Comparison of ENCODE assay signal across 18 cellular contexts in the genomic region with DNA sequence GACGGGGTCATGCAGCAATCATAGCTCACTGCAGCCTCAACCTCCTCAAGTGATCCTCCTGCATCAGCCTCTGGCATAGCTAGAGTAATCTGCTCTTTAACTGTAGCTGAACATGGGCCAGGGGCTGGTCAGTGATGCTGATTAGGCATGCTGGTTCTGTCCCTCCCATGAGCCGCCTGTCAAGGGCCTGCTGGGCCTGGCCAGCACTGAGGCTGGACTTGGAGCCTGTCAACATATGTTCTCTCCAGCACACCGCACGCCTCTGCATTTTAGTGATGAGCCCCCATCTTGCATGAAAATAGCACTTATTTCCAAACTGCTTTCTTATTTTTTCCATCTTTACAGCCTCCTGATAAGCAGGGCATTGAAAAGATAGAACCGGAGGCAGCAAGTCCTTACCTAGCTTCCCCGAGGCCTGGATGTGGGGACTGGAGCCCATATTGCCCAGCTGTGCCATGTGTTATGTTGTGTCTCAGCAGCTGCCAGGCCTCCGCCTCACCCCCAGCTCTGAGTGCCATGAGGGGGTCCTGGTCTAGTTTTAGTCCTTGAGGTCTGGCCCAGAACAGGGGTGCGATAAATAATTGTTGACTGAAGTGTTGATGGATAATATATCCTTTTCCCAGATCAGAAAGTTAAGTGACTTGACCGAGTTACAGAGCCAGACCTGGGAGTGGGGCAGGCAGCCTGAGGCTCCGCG.
DNase-seq lines count a peak whose midpoint lies in the region; ATAC-seq, FAIRE-seq and TF ChIP-seq lines count a peak whose summit lies in the region.
"Had no signal": no experiment of that assay in that cellular context is flagged by ENCODE, and none has a peak within 500 bp of the region (broad histone marks: within the 10 kb centered on the region; RNA-seq: fewer than 3 reads in every experiment).

No MANE protein-coding gene starts in this region.

- no peak for TF ChIP-seq CTCF in SK-N-SH (IDR thresholded peaks at IDR 0.05)
- TF ChIP-seq CTCF in chondrocyte (IDR thresholded peaks at IDR 0.05), result no peak
- TF ChIP-seq CTCF in kidney (IDR thresholded peaks at IDR 0.05; ENCODE audit: borderline replicate concordance, extremely low read depth, insufficient read depth), result no peak
- no peak for TF ChIP-seq CTCF in progenitor cell of endocrine pancreas (IDR thresholded peaks at IDR 0.05; ENCODE audit: unreplicated experiment)
- TF ChIP-seq CTCF in gastroesophageal sphincter (IDR thresholded peaks at IDR 0.05), result no peak
- no peak for TF ChIP-seq CTCF in RWPE1 (conservative IDR thresholded peaks at IDR 0.05; ENCODE audit: low read depth)

- FAIRE-seq in kidney (lab: Jason Lieb, UNC), result no peak

- CTCF ChIA-PET in SK-N-SH (lab: Yijun Ruan, JAX), result interaction anchor here (1.4 to 4.3 kb wide), 3 partner anchors 11 to 290 kb away, joined by 4 to 27 read pairs (median 4); no protein-coding TSS in a partner anchor
- CTCF ChIA-PET in RWPE1 (lab: Yijun Ruan, JAX), result no interaction called here

- POLR2A ChIA-PET in SK-N-SH (lab: Yijun Ruan, JAX), result no interaction called here
- POLR2A ChIA-PET in RWPE1 (lab: Yijun Ruan, JAX; ENCODE audit: low non-redundant PET), result no interaction called here

- DNase-seq in SK-N-SH (peak; percentile 59), chondrocyte (ENCODE audit: low spot score) (peak; percentile 54), kidney (peak; percentile 38), progenitor cell of endocrine pancreas (ENCODE audit: low spot score, unreplicated experiment) (no peak), RWPE1 (ENCODE audit: low spot score) (no peak)
- DNase-seq in natural killer cell treated with Interleukin-12 subunit alpha and Interleukin-12 subunit beta and Interleukin-15 and Interleukin-18, amount 100 ng/mL, for 72 hours (ENCODE audit: low spot score), result no peak
- DNase-seq: 8988T, GDM1, GM23248, MM.1S, NCI-H1436 treated with DMSO at 0.1 percent for 48 hours, NCI-H2029, NCI-H526, PC-9 had no signal

- no peak overlapping the region for H2AFZ ChIP-seq in SK-N-SH (ENCODE audit: low read depth)
- H2AFZ ChIP-seq: GM23248, PC-9 had no signal

- no peaks in the 10 kb centered on the region for H3K9me2 ChIP-seq in SK-N-SH

- no peaks in the 10 kb centered on the region for H3F3A ChIP-seq in SK-N-SH (replicated peaks; ENCODE audit: insufficient read depth)

- H3K79me2 ChIP-seq in SK-N-SH (ENCODE audit: insufficient read depth), result no peaks in the 10 kb centered on the region

- H3K27me3 Mint-ChIP-seq in chondrocyte (ENCODE audit: low read depth), result peaks cover 1% of the 10 kb centered on the region
- no peaks in the 10 kb centered on the region for H3K27me3 Mint-ChIP-seq in progenitor cell of endocrine pancreas
- no peaks in the 10 kb centered on the region for H3K27me3 Mint-ChIP-seq in natural killer cell treated with Interleukin-12 subunit alpha and Interleukin-12 subunit beta and Interleukin-15 and Interleukin-18, amount 100 ng/mL, for 72 hours

- TF ChIP-seq RAD21 in SK-N-SH (IDR thresholded peaks at IDR 0.05; ENCODE audit: low read length), result no peak

- H3K27ac Mint-ChIP-seq in chondrocyte (ENCODE audit: unreplicated experiment) (no peak overlapping the region), progenitor cell of endocrine pancreas (peak overlapping the region; percentile 73)
- H3K27ac Mint-ChIP-seq in natural killer cell treated with Interleukin-12 subunit alpha and Interleukin-12 subunit beta and Interleukin-15 and Interleukin-18, amount 100 ng/mL, for 72 hours, result no peak overlapping the region
- H3K27ac Mint-ChIP-seq: CD14-positive monocyte had no signal

- no peak overlapping the region; a peak in 1 of 4 replicates for H3K27ac ChIP-seq in SK-N-SH (ENCODE audit: low read depth in 2 of 2, low read length in 1 of 2)
- H3K27ac ChIP-seq in kidney (ENCODE audit: low read depth in 2 of 2, low read length in 2 of 2), result no peak overlapping the region
- no peak overlapping the region for H3K27ac ChIP-seq in gastroesophageal sphincter
- H3K27ac ChIP-seq in RWPE1, result no peak overlapping the region
- H3K27ac ChIP-seq: GM23248, PC-9 had no signal

- H3K4me3 ChIP-seq in SK-N-SH (ENCODE audit: low read depth in 2 of 2, low read length in 1 of 2), result no peak overlapping the region
- H3K4me3 ChIP-seq in kidney (ENCODE audit: low read length in 2 of 2), result no peak overlapping the region
- no peak overlapping the region for H3K4me3 ChIP-seq in gastroesophageal sphincter
- H3K4me3 ChIP-seq: GM23248, HAP-1, PC-9 had no signal

- TF ChIP-seq EP300 in SK-N-SH (IDR thresholded peaks at IDR 0.05; ENCODE audit: borderline replicate concordance in 1 of 2, low read depth in 1 of 2, low read length in 1 of 2) (no peak), gastroesophageal sphincter (IDR thresholded peaks at IDR 0.05) (no peak)

- H3K9me3 ChIP-seq in SK-N-SH (no peaks in the 10 kb centered on the region), kidney (ENCODE audit: control insufficient read depth in 1 of 2, low read length in 2 of 2) (no peaks in the 10 kb centered on the region), gastroesophageal sphincter (no peaks in the 10 kb centered on the region)
- H3K9me3 ChIP-seq: HAP-1 had no signal

- H3K4me1 ChIP-seq in SK-N-SH (ENCODE audit: control insufficient read depth in 1 of 2, insufficient read depth in 2 of 2, low read depth in 1 of 2, low read length in 1 of 2), result peaks cover 0 to 20% of the 10 kb centered on the region in 2 experiments; a peak in 2 of 4 replicates
- H3K4me1 ChIP-seq in kidney (ENCODE audit: control insufficient read depth in 1 of 2, insufficient read depth in 1 of 2, low read depth in 1 of 2, low read length in 2 of 2), result peaks cover 0 to 2% of the 10 kb centered on the region in 2 donors
- H3K4me1 ChIP-seq in gastroesophageal sphincter, result peaks cover 0 to 13% (median 7%) of the 10 kb centered on the region in 3 donors
- H3K4me1 ChIP-seq: HAP-1 had no signal

- H3K9ac ChIP-seq in SK-N-SH (no peak overlapping the region), kidney (ENCODE audit: low read length in 2 of 2) (no peak overlapping the region)
- H3K9ac ChIP-seq: GM23248 had no signal

- no peak overlapping the region for H3K4me3 Mint-ChIP-seq in chondrocyte (ENCODE audit: unreplicated experiment)
- H3K4me3 Mint-ChIP-seq in progenitor cell of endocrine pancreas (ENCODE audit: low read depth), result no peak overlapping the region
- no peak overlapping the region for H3K4me3 Mint-ChIP-seq in natural killer cell treated with Interleukin-12 subunit alpha and Interleukin-12 subunit beta and Interleukin-15 and Interleukin-18, amount 100 ng/mL, for 72 hours
- H3K4me3 Mint-ChIP-seq: CD14-positive monocyte had no signal

- no peak for ATAC-seq in SK-N-SH treated with all-trans-retinoic acid at 6 μM for 48 hours
- no peak for ATAC-seq in gastroesophageal sphincter
- ATAC-seq in natural killer cell treated with Interleukin-12 subunit alpha and Interleukin-12 subunit beta and Interleukin-15 and Interleukin-18, amount 100 ng/mL, for 72 hours, result no peak

- H3K4me1 Mint-ChIP-seq in chondrocyte (ENCODE audit: low read depth), result peaks cover 10% of the 10 kb centered on the region
- H3K4me1 Mint-ChIP-seq in progenitor cell of endocrine pancreas (ENCODE audit: low read depth), result no peaks in the 10 kb centered on the region
- H3K4me1 Mint-ChIP-seq in natural killer cell treated with Interleukin-12 subunit alpha and Interleukin-12 subunit beta and Interleukin-15 and Interleukin-18, amount 100 ng/mL, for 72 hours (ENCODE audit: low read depth in 2 of 2), result no peaks in the 10 kb centered on the region

- WGBS in SK-N-SH (ENCODE audit: low lambda C conversion rate), result 59% methylated on average over 11 of the region's 11 CpGs
- whole genome bisulfite sequencing in gastroesophageal sphincter (ENCODE audit: low coverage in 1 of 2), 2 donors, result 78% methylated on average over 7 of the region's 11 CpGs; no CpG with 5 or more reads in 1 of the 2 donors

- intact Hi-C loops in kidney (cut with DNase I), result no loop called here

- H4K20me1 ChIP-seq in SK-N-SH (ENCODE audit: insufficient read depth), result no peaks in the 10 kb centered on the region

- H3K9me3 Mint-ChIP-seq in chondrocyte (ENCODE audit: low read depth), result no peaks in the 10 kb centered on the region
- no peaks in the 10 kb centered on the region for H3K9me3 Mint-ChIP-seq in progenitor cell of endocrine pancreas (ENCODE audit: low read depth)
- H3K9me3 Mint-ChIP-seq in natural killer cell treated with Interleukin-12 subunit alpha and Interleukin-12 subunit beta and Interleukin-15 and Interleukin-18, amount 100 ng/mL, for 72 hours, result no peaks in the 10 kb centered on the region
- H3K9me3 Mint-ChIP-seq: CD14-positive monocyte had no signal

- H3K36me3 ChIP-seq in SK-N-SH (replicated peaks in 1 of 2; ENCODE audit: control insufficient read depth in 1 of 2, insufficient read depth in 2 of 2, low read length in 1 of 2), result no peaks in the 10 kb centered on the region
- no peaks in the 10 kb centered on the region for H3K36me3 ChIP-seq in kidney (ENCODE audit: control insufficient read depth in 1 of 2, insufficient read depth in 2 of 2, low read length in 2 of 2)
- no peaks in the 10 kb centered on the region for H3K36me3 ChIP-seq in gastroesophageal sphincter
- H3K36me3 ChIP-seq: HAP-1 had no signal

- TF ChIP-seq POLR2A in gastroesophageal sphincter (IDR thresholded peaks at IDR 0.05), result no peak

- H3K27me3 ChIP-seq in SK-N-SH (ENCODE audit: insufficient read depth) (no peaks in the 10 kb centered on the region), gastroesophageal sphincter (no peaks in the 10 kb centered on the region)

- H3K4me2 ChIP-seq in SK-N-SH, result no peak overlapping the region
- H3K4me2 ChIP-seq: PC-9 had no signal

- H3K36me3 Mint-ChIP-seq in chondrocyte (ENCODE audit: low read depth), result no peaks in the 10 kb centered on the region
- H3K36me3 Mint-ChIP-seq in progenitor cell of endocrine pancreas (ENCODE audit: insufficient read depth), result peaks cover 4% of the 10 kb centered on the region
- H3K36me3 Mint-ChIP-seq in natural killer cell treated with Interleukin-12 subunit alpha and Interleukin-12 subunit beta and Interleukin-15 and Interleukin-18, amount 100 ng/mL, for 72 hours, result no peaks in the 10 kb centered on the region
- H3K36me3 Mint-ChIP-seq: CD14-positive monocyte had no signal

TF ChIP-seq in SK-N-SH, 30 proteins besides CTCF, POLR2A, EP300 and RAD21 (continues in another document):
- TF ChIP-seq SIN3A (IDR thresholded peaks at IDR 0.05; ENCODE audit: borderline replicate concordance, low read depth, low read length) (no peak), RCOR1 (IDR thresholded peaks at IDR 0.05; ENCODE audit: low read length) (no peak), RXRA (IDR thresholded peaks at IDR 0.05; ENCODE audit: borderline replicate concordance, low read depth) (no peak), CHD2 (IDR thresholded peaks at IDR 0.05; ENCODE audit: low read length, partially characterized antibody) (no peak), SMC3 (IDR thresholded peaks at IDR 0.05; ENCODE audit: low read depth, low read length) (no peak), ELF1 (IDR thresholded peaks at IDR 0.05) (no peak)

Comparison
In these comparisons a context has a peak if more than half of its experiments do, and no peak if none do; other contexts are left out.
1. DNase-seq: peak in SK-N-SH (single experiment), chondrocyte (single experiment) and kidney (single experiment); none in progenitor cell of endocrine pancreas (single experiment), natural killer cell treated with Interleukin-12 subunit alpha and Interleukin-12 subunit beta and Interleukin-15 and Interleukin-18, amount 100 ng/mL, for 72 hours (single experiment) and RWPE1 (single experiment).